ENCODE assay signal across 8 cellular contexts in genomic region chr2:172172513-172173217, GRCh38.
DNase-seq lines count a peak whose midpoint lies in the region; ATAC-seq, FAIRE-seq and TF ChIP-seq lines count a peak whose summit lies in the region.

No MANE protein-coding gene starts in this region.

- peaks cover 10% of the 10 kb centered on the region for H3K27me3 Mint-ChIP-seq in astrocyte (ENCODE audit: low read depth, unreplicated experiment)

- intact Hi-C loops in psoas muscle (cut with DNase I): loop anchor here in 1 of 2 donors (1.0 kb wide), 2 partner anchors 290 to 294 kb away; no protein-coding TSS in a partner anchor

- H3K36me3 ChIP-seq in MM.1S (replicated peaks; ENCODE audit: insufficient read depth, low read length) (no peaks in the 10 kb centered on the region), astrocyte (ENCODE audit: insufficient read depth, low read length) (no peaks in the 10 kb centered on the region), hepatocyte (replicated peaks; ENCODE audit: insufficient read depth, low read depth) (no peaks in the 10 kb centered on the region), psoas muscle (ENCODE audit: insufficient read depth in 1 of 2, low read depth in 1 of 2) (no peaks in the 10 kb centered on the region), urinary bladder (ENCODE audit: insufficient read depth) (no peaks in the 10 kb centered on the region)

- H2AFZ ChIP-seq in MM.1S (ENCODE audit: low read length) (peak overlapping the region; percentile 96), astrocyte (ENCODE audit: low read depth, low read length) (peak overlapping the region; percentile 99), hepatocyte (peak overlapping the region; percentile 94)

- no peaks in the 10 kb centered on the region for H3K9me3 ChIP-seq in MM.1S (replicated peaks; ENCODE audit: insufficient read depth, low read length)
- H3K9me3 ChIP-seq in astrocyte (ENCODE audit: insufficient read depth, low read depth, low read length): no peaks in the 10 kb centered on the region
- no peaks in the 10 kb centered on the region for H3K9me3 ChIP-seq in hepatocyte (ENCODE audit: low read depth)
- H3K9me3 ChIP-seq in psoas muscle: no peaks in the 10 kb centered on the region

- no peaks in the 10 kb centered on the region for H4K20me1 ChIP-seq in MM.1S (ENCODE audit: insufficient read depth, low read length)
- H4K20me1 ChIP-seq in astrocyte (ENCODE audit: insufficient read depth, low read length): no peaks in the 10 kb centered on the region
- no peaks in the 10 kb centered on the region for H4K20me1 ChIP-seq in hepatocyte (ENCODE audit: insufficient read depth, poor library complexity, severe bottlenecking)

- FAIRE-seq in astrocyte (lab: Jason Lieb, UNC): no peak

- H3K4me3 Mint-ChIP-seq in astrocyte (ENCODE audit: unreplicated experiment): peak overlapping the region; percentile 76

- H3K9me3 Mint-ChIP-seq in astrocyte (ENCODE audit: unreplicated experiment): no peaks in the 10 kb centered on the region

- DNase-seq in EH (ENCODE audit: low read depth) (peak; percentile 67), MM.1S (peak; percentile 66), T-helper 9 cell (peak; percentile 56), astrocyte (ENCODE audit: low read depth) (peak; percentile 10), hepatocyte (ENCODE audit: low spot score) (peak; percentile 88), psoas muscle (peak; percentile 63 to 78), cerebellar nuclear complex (lab: John Stamatoyannopoulos, UW) (no peak)

- peak overlapping the region; percentile 96 for H3K4me2 ChIP-seq in MM.1S (ENCODE audit: low read depth, low read length)
- H3K4me2 ChIP-seq in astrocyte (ENCODE audit: low read length): peak overlapping the region; percentile 97
- H3K4me2 ChIP-seq in hepatocyte: peak overlapping the region; percentile 99

- H3K4me3 ChIP-seq in MM.1S (ENCODE audit: low read length) (peak overlapping the region; percentile 74), astrocyte (ENCODE audit: insufficient read depth, low read depth, low read length) (peak overlapping the region; percentile 70), hepatocyte (peak overlapping the region; percentile 71), psoas muscle (peak overlapping the region; percentile 75), urinary bladder (ENCODE audit: low read depth, low read length) (peak overlapping the region; percentile 37)

- ATAC-seq in psoas muscle: peak; percentile 99 to 100 (median 99)

- no peaks in the 10 kb centered on the region for H3K27me3 ChIP-seq in MM.1S (replicated peaks; ENCODE audit: insufficient read depth, low read length)
- H3K27me3 ChIP-seq in astrocyte (ENCODE audit: insufficient read depth, low read length): no peaks in the 10 kb centered on the region
- H3K27me3 ChIP-seq in hepatocyte: peaks cover 6% of the 10 kb centered on the region
- H3K27me3 ChIP-seq in psoas muscle (ENCODE audit: insufficient read depth in 3 of 3, low read length in 2 of 3): peaks cover 0 to 4% (median 0%) of the 10 kb centered on the region in 3 donors

- H3K27ac ChIP-seq in MM.1S (ENCODE audit: low read length): no peak overlapping the region
- H3K27ac ChIP-seq in astrocyte (ENCODE audit: low read depth, low read length): peak overlapping the region; percentile 22
- H3K27ac ChIP-seq in hepatocyte: no peak overlapping the region
- H3K27ac ChIP-seq in psoas muscle: no peak overlapping the region
- H3K27ac ChIP-seq in urinary bladder (ENCODE audit: low read depth): peak overlapping the region; percentile 19

- H3K4me1 ChIP-seq in MM.1S (ENCODE audit: low read length) (0 out of 2 replicates have a peak, but pooled peaks cover 4% of the 10 kb centered on the region), astrocyte (ENCODE audit: insufficient read depth, low read length) (peaks cover 3% of the 10 kb centered on the region), hepatocyte (ENCODE audit: insufficient read depth) (no peaks in the 10 kb centered on the region), psoas muscle (no peaks in the 10 kb centered on the region), urinary bladder (ENCODE audit: insufficient read depth) (no peaks in the 10 kb centered on the region)

- H3K79me2 ChIP-seq in MM.1S (ENCODE audit: low read length): no peaks in the 10 kb centered on the region
- no peaks in the 10 kb centered on the region for H3K79me2 ChIP-seq in astrocyte (ENCODE audit: insufficient read depth, low read length)
- H3K79me2 ChIP-seq in hepatocyte: no peaks in the 10 kb centered on the region

- 4% methylated on average over 48 of the region's 58 CpGs for WGBS in hepatocyte (ENCODE audit: low lambda C conversion rate, missing lambda C conversion rate)
- 1 to 2% (median 2%) methylated on average over 50 to 58 of the region's 58 CpGs for WGBS in psoas muscle, 3 donors
- WGBS in urinary bladder: under 1% methylated on average over 58 of the region's 58 CpGs

- H3K9ac ChIP-seq in MM.1S (ENCODE audit: low read length) (peak overlapping the region; percentile 41; the same call in 1 of the 2 replicates), astrocyte (ENCODE audit: low read length) (peak overlapping the region; percentile 75)

- no peaks in the 10 kb centered on the region for H3K9me2 ChIP-seq in MM.1S (replicated peaks; ENCODE audit: insufficient read depth, low read length)
- H3K9me2 ChIP-seq in hepatocyte (replicated peaks; ENCODE audit: insufficient read depth): no peaks in the 10 kb centered on the region

- no peak overlapping the region for H3K27ac Mint-ChIP-seq in astrocyte (ENCODE audit: unreplicated experiment)

- TF ChIP-seq CTCF in MM.1S (IDR thresholded peaks at IDR 0.05; ENCODE audit: low read length) (peak; percentile 75), astrocyte (IDR thresholded peaks at IDR 0.05; ENCODE audit: insufficient read depth, low read depth, low read length) (peak; percentile 48), hepatocyte (IDR thresholded peaks at IDR 0.05; ENCODE audit: poor library complexity) (peak; percentile 87), psoas muscle (IDR thresholded peaks at IDR 0.05) (peak; percentile 80)

- H3F3A ChIP-seq in MM.1S (ENCODE audit: insufficient read depth, low read length): no peaks in the 10 kb centered on the region

- H3K4me1 Mint-ChIP-seq in astrocyte (ENCODE audit: low read depth, unreplicated experiment): no peaks in the 10 kb centered on the region

- H3K36me3 Mint-ChIP-seq in astrocyte (ENCODE audit: low read depth, unreplicated experiment): no peaks in the 10 kb centered on the region

Comparison
In these comparisons a context has a peak if more than half of its experiments do, and no peak if none do; other contexts are left out.
1. DNase-seq: peak in EH (single experiment), MM.1S (single experiment), T-helper 9 cell (single experiment), astrocyte (single experiment), hepatocyte (single experiment) and psoas muscle (2 of 2); none in cerebellar nuclear complex (0 of 2).
2. H3K27ac ChIP-seq: peak in astrocyte (single experiment) and urinary bladder (single experiment); none in MM.1S (single experiment), hepatocyte (single experiment) and psoas muscle (single experiment).
3. Peak in every context shown above with its lines, with median percentiles within 50 percentile points of each other: H2AFZ ChIP-seq, H3K4me2 ChIP-seq, H3K4me3 ChIP-seq and CTCF ChIP-seq.